Comparison of ENCODE assay signal across 16 cellular contexts in the genomic region with DNA sequence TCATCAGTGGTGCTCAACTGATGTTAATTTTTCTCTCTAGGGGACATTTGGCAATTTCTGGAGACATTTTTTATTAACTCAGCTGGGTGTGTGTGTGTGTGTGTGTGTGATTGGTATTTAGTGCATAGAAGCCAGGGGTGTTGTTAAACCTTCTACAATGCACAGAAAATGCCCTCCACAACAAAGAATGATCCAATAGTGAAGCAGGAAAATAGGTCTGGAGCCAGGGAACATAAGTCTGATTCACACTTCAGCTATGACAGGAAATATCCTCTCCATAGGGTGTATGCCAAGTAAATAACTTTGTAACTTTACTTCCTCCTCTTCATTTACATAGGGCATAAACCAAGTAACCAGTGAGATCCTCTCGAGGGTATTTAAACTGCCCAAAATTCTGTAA. TPM values are rescaled to one million over a fixed set of nuclear protein-coding genes. Genes with fewer than 3 reads are reported as not detected.
DNase-seq lines count a peak whose midpoint lies in the region; ATAC-seq and TF ChIP-seq lines count a peak whose summit lies in the region.
"Had no signal": no experiment of that assay in that cellular context is flagged by ENCODE, and none has a peak within 500 bp of the region (broad histone marks: within the 10 kb centered on the region; RNA-seq: fewer than 3 reads in every experiment).

No MANE protein-coding gene starts in this region.

- H3K4me3 ChIP-seq in SJSA1 (no peak overlapping the region), fibroblast of lung (replicated peaks in 1 of 4; ENCODE audit: control extremely low read depth in 1 of 4, insufficient read depth in 1 of 4, low read depth in 3 of 4, low read length in 4 of 4) (no peak overlapping the region), skeletal muscle cell (ENCODE audit: low read depth, low read length) (no peak overlapping the region)
- H3K4me3 ChIP-seq: sigmoid colon had no signal

- no peaks in the 10 kb centered on the region for H3K27me3 Mint-ChIP-seq in endothelial cell (ENCODE audit: unreplicated experiment)

- peaks cover 5% of the 10 kb centered on the region; the same call in 1 of the 2 replicates for H3K9me3 ChIP-seq in SJSA1 (replicated peaks)
- H3K9me3 ChIP-seq in fibroblast of lung (ENCODE audit: control insufficient read depth, insufficient read depth, low read depth, low read length) = no peaks in the 10 kb centered on the region
- H3K9me3 ChIP-seq: sigmoid colon had no signal

- H3K27ac ChIP-seq in SJSA1 (peak overlapping the region; percentile 53), fibroblast of lung (ENCODE audit: insufficient read depth, low read length) (no peak overlapping the region)
- H3K27ac ChIP-seq: sigmoid colon had no signal

- H3K9me3 Mint-ChIP-seq in endothelial cell (ENCODE audit: unreplicated experiment) = peaks cover 10% of the 10 kb centered on the region

- no peaks in the 10 kb centered on the region for H3K36me3 ChIP-seq in SJSA1
- H3K36me3 ChIP-seq in fibroblast of lung (ENCODE audit: control insufficient read depth, insufficient read depth, low read length) = no peaks in the 10 kb centered on the region
- H3K36me3 ChIP-seq: sigmoid colon had no signal

- DNase-seq in HCEC 1CT = peak; percentile 86
- DNase-seq in SJSA1 (ENCODE audit: low read depth in 1 of 2, low spot score in 2 of 2) = peak in 1 of 2 experiments; percentile 46
- DNase-seq in fibroblast of lung (ENCODE audit: low read depth in 2 of 2) = peak; percentile 15 to 59
- DNase-seq in skeletal muscle cell (ENCODE audit: low read depth) = peak; percentile 61
- no peak for DNase-seq in endothelial cell (ENCODE audit: low spot score)
- no peak for DNase-seq in NCI-H2171 treated with DMSO at 0.1 percent for 48 hours (lab: John Stamatoyannopoulos, UW)
- DNase-seq: activated CD4-positive, alpha-beta T cell treated with anti-CD3 and anti-CD28 coated beads for 4 hours; activated T-cell treated with anti-CD3 and anti-CD28 coated beads, Interleukin-2, amount 50 U/mL, for 4 hours; CD4-positive, alpha-beta T cell; kidney glomerular epithelial cell; natural killer cell; NCI-H2227 treated with DMSO at 0.1 percent for 48 hours; sigmoid colon; stimulated activated naive CD8-positive, alpha-beta T cell treated with anti-CD3 and anti-CD28 coated beads, Interleukin-15, amount 100 ng/mL, for 72 hours had no signal

- no peak overlapping the region for H3K9ac ChIP-seq in fibroblast of lung (ENCODE audit: insufficient read depth, low read length)

- no peak for ATAC-seq in HG03460 (IDR thresholded peaks at IDR 0.05; ENCODE audit: unreplicated experiment)
- ATAC-seq: activated T-cell treated with anti-CD3 and anti-CD28 coated beads, Interleukin-2, amount 50 U/mL, for 4 hours; natural killer cell; stimulated activated naive CD8-positive, alpha-beta T cell treated with anti-CD3 and anti-CD28 coated beads, Interleukin-15, amount 100 ng/mL, for 72 hours had no signal

- H3K4me3 Mint-ChIP-seq in endothelial cell (ENCODE audit: unreplicated experiment) = no peak overlapping the region
- H3K4me3 Mint-ChIP-seq: activated T-cell treated with anti-CD3 and anti-CD28 coated beads, Interleukin-2, amount 50 U/mL, for 4 hours; CD4-positive, alpha-beta T cell; natural killer cell; stimulated activated naive CD8-positive, alpha-beta T cell treated with anti-CD3 and anti-CD28 coated beads, Interleukin-15, amount 100 ng/mL, for 72 hours; T-helper 1 cell treated with Interleukin-12 subunit alpha and Interleukin-12 subunit beta and Interleukin-4 antibody, amounts not matched to agents 30 μg/mL and 1 μg/mL, for 36 hours had no signal

- no peaks in the 10 kb centered on the region for H4K20me1 ChIP-seq in fibroblast of lung (ENCODE audit: control insufficient read depth, extremely low read depth, insufficient read depth, low read length)

- H3K4me1 ChIP-seq in SJSA1 (replicated peaks) = peaks cover 22% of the 10 kb centered on the region
- H3K4me1 ChIP-seq in fibroblast of lung (ENCODE audit: control insufficient read depth, extremely low read depth, insufficient read depth, low read length) = peaks cover 3% of the 10 kb centered on the region

- peaks cover 6% of the 10 kb centered on the region for H3K4me1 Mint-ChIP-seq in endothelial cell (ENCODE audit: unreplicated experiment)

- no peaks in the 10 kb centered on the region for H3K36me3 Mint-ChIP-seq in endothelial cell (ENCODE audit: low read depth, unreplicated experiment)
- H3K36me3 Mint-ChIP-seq: natural killer cell had no signal

- H2AFZ ChIP-seq in fibroblast of lung (ENCODE audit: low read length) = no peak overlapping the region

- no peaks in the 10 kb centered on the region for H3K79me2 ChIP-seq in fibroblast of lung (ENCODE audit: control insufficient read depth, insufficient read depth, low read length)

- TF ChIP-seq CTCF in fibroblast of lung (conservative IDR thresholded peaks at IDR 0.05 in 1 of 2, IDR thresholded peaks at IDR 0.05 in 1 of 2; ENCODE audit: low read depth in 1 of 2, low read length in 2 of 2) (no peak), endothelial cell (IDR thresholded peaks at IDR 0.05; ENCODE audit: unreplicated experiment) (no peak)

- H3K4me2 ChIP-seq in fibroblast of lung (ENCODE audit: extremely low read depth, insufficient read depth, low read length) = no peak overlapping the region

- H3K27ac Mint-ChIP-seq in endothelial cell (ENCODE audit: unreplicated experiment) = no peak overlapping the region
- H3K27ac Mint-ChIP-seq: CD4-positive, alpha-beta T cell; natural killer cell; stimulated activated naive CD8-positive, alpha-beta T cell treated with anti-CD3 and anti-CD28 coated beads, Interleukin-15, amount 100 ng/mL, for 72 hours; T-helper 1 cell treated with Interleukin-12 subunit alpha and Interleukin-12 subunit beta and Interleukin-4 antibody, amounts not matched to agents 30 μg/mL and 1 μg/mL, for 36 hours had no signal

- H3K27me3 ChIP-seq in SJSA1 (replicated peaks) = no peaks in the 10 kb centered on the region
- no peaks in the 10 kb centered on the region for H3K27me3 ChIP-seq in fibroblast of lung (ENCODE audit: control insufficient read depth, insufficient read depth, low read length)
- H3K27me3 ChIP-seq: sigmoid colon had no signal

RNA-seq across cellular contexts. Expression of a gene that starts 25.1 kb away (rescaled TPM):
- total RNA-seq in SJSA1 (2014; rRNA removed; shearing (Covaris generic)) = not detected in 2 replicates
- total RNA-seq in fibroblast of lung (not detected in 2 replicates), endothelial cell (ENCODE audit: unreplicated experiment) (not detected)
- polyA plus RNA-seq in fibroblast of lung = not detected in 2 replicates
- not detected in 2 replicates for polyA plus RNA-seq in fibroblast of lung (2012)
- not detected in 2 replicates for polyA minus RNA-seq in fibroblast of lung (ENCODE audit: low replicate concordance)
- total RNA-seq: CD4-positive, alpha-beta T cell; natural killer cell had no signal

RNA-seq across cellular contexts. Expression of a gene that starts 43.4 kb away (rescaled TPM):
- not detected in 2 replicates for total RNA-seq in SJSA1 (2014; rRNA removed; shearing (Covaris generic))
- total RNA-seq in fibroblast of lung = not detected in 2 replicates
- not detected in 2 replicates for polyA plus RNA-seq in fibroblast of lung
- polyA plus RNA-seq in fibroblast of lung (2012) = not detected in 2 replicates
- not detected in 2 replicates for polyA minus RNA-seq in fibroblast of lung (ENCODE audit: low replicate concordance)
- total RNA-seq in endothelial cell (ENCODE audit: unreplicated experiment) = not detected
- total RNA-seq: activated T-cell treated with anti-CD3 and anti-CD28 coated beads, Interleukin-2, amount 50 U/mL, for 4 hours; CD4-positive, alpha-beta T cell; natural killer cell; sigmoid colon had no signal
- polyA plus RNA-seq: sigmoid colon had no signal

Comparison
In these comparisons a context has a peak if more than half of its experiments do, and no peak if none do; other contexts are left out.
1. DNase-seq: peak in HCEC 1CT (single experiment), fibroblast of lung (2 of 2) and skeletal muscle cell (single experiment); none in endothelial cell (single experiment) and NCI-H2171 treated with DMSO at 0.1 percent for 48 hours (single experiment).